Comparison of ENCODE assay signal across 29 cellular contexts in genomic region chrX:2192584-2193272, GRCh38.
"Had no signal": no experiment of that assay in that cellular context is flagged by ENCODE, and none has a peak within 500 bp of the region (broad histone marks: within the 10 kb centered on the region; RNA-seq: fewer than 3 reads in every experiment).

No MANE protein-coding gene starts in this region.

- H3K36me3 ChIP-seq: brain microvascular endothelial cell, gastrocnemius medialis, neutrophil, transverse colon had no signal

- H3K4me3 ChIP-seq: coronary artery, dorsolateral prefrontal cortex, gastrocnemius medialis, hepatocyte, psoas muscle, smooth muscle cell, testis, transverse colon had no signal

- H3K9me3 ChIP-seq: gastrocnemius medialis, psoas muscle, testis, transverse colon had no signal

- H3K27ac Mint-ChIP-seq: activated CD4-positive, alpha-beta memory T cell treated with anti-CD3 and anti-CD28 coated beads, Interleukin-2, amount 10 ng/mL, durations not matched to agents 7 days and 5 days; activated CD4-positive, alpha-beta T cell treated with anti-CD3 and anti-CD28 coated beads, Interleukin-2, amount 10 ng/mL, durations not matched to agents 7 days and 5 days; activated T-cell treated with anti-CD3 and anti-CD28 coated beads, Interleukin-2, amount 50 U/mL, for 24 hours had no signal

- FAIRE-seq: astrocyte, keratinocyte had no signal

- H2AFZ ChIP-seq: hepatocyte, parathyroid adenoma had no signal

- H3K27me3 ChIP-seq: brain microvascular endothelial cell, dorsolateral prefrontal cortex, gastrocnemius medialis, hepatocyte, neutrophil, testis, transverse colon had no signal

- H3K4me1 ChIP-seq: gastrocnemius medialis, parathyroid adenoma, psoas muscle, testis, transverse colon had no signal

- H3K4me2 ChIP-seq: hepatocyte, smooth muscle cell had no signal

- H3K27ac ChIP-seq: brain microvascular endothelial cell, coronary artery, gastrocnemius medialis, hepatocyte, neutrophil, parathyroid adenoma, psoas muscle, testis, transverse colon had no signal

- H3K4me3 Mint-ChIP-seq: activated CD4-positive, alpha-beta memory T cell treated with anti-CD3 and anti-CD28 coated beads, Interleukin-2, amount 10 ng/mL, durations not matched to agents 7 days and 5 days; activated CD4-positive, alpha-beta T cell treated with anti-CD3 and anti-CD28 coated beads, Interleukin-2, amount 10 ng/mL, durations not matched to agents 7 days and 5 days; activated T-cell treated with anti-CD3 and anti-CD28 coated beads, Interleukin-2, amount 50 U/mL, for 24 hours; nephron had no signal

- H3K9ac ChIP-seq: parathyroid adenoma had no signal

- H3K4me1 Mint-ChIP-seq: activated CD4-positive, alpha-beta memory T cell treated with anti-CD3 and anti-CD28 coated beads, Interleukin-2, amount 10 ng/mL, durations not matched to agents 7 days and 5 days; activated CD4-positive, alpha-beta T cell treated with anti-CD3 and anti-CD28 coated beads, Interleukin-2, amount 10 ng/mL, durations not matched to agents 7 days and 5 days had no signal

- ATAC-seq: gastrocnemius medialis, left cardiac atrium, left ventricle myocardium superior, psoas muscle had no signal

- DNase-seq: activated CD4-positive, alpha-beta memory T cell treated with anti-CD3 and anti-CD28 coated beads, Interleukin-2, amount 10 ng/mL, durations not matched to agents 7 days and 5 days; activated CD4-positive, alpha-beta T cell treated with anti-CD3 and anti-CD28 coated beads for 1 hour; activated CD4-positive, alpha-beta T cell treated with anti-CD3 and anti-CD28 coated beads, Interleukin-2, amount 10 ng/mL, durations not matched to agents 7 days and 5 days; activated CD8-positive, alpha-beta memory T cell treated with anti-CD3 and anti-CD28 coated beads, Interleukin-2, amount 50 U/mL, for 48 hours; activated gamma-delta T cell treated with Interleukin-2 at 50 U/mL for 16 hours; activated naive CD4-positive, alpha-beta T cell treated with anti-CD3 and anti-CD28 coated beads, Interleukin-2, amount 50 U/mL, for 16 hours; activated T-cell treated with anti-CD3 and anti-CD28 coated beads, Interleukin-2, amount 50 U/mL, for 24 hours; amniotic stem cell; brain microvascular endothelial cell; dorsolateral prefrontal cortex; effector memory CD4-positive, alpha-beta T cell; erythroblast; gastrocnemius medialis; glutamatergic neuron; left cardiac atrium; left ventricle myocardium superior; psoas muscle; stimulated activated CD4-positive, alpha-beta T cell treated with anti-CD3 and anti-CD28 coated beads, Interleukin-1b, Interleukin-23, amount 100 ng/mL, for 48 hours; stimulated activated naive CD4-positive, alpha-beta T cell treated with Interleukin-2 at 50 U/mL for 16 hours; testis; transverse colon had no signal

- H3K79me2 ChIP-seq: hepatocyte, parathyroid adenoma had no signal

- H3K27me3 Mint-ChIP-seq: activated CD4-positive, alpha-beta memory T cell treated with anti-CD3 and anti-CD28 coated beads, Interleukin-2, amount 10 ng/mL, durations not matched to agents 7 days and 5 days; activated CD4-positive, alpha-beta T cell treated with anti-CD3 and anti-CD28 coated beads, Interleukin-2, amount 10 ng/mL, durations not matched to agents 7 days and 5 days; activated T-cell treated with anti-CD3 and anti-CD28 coated beads, Interleukin-2, amount 50 U/mL, for 24 hours had no signal
